ENCODE assay signal across 18 cellular contexts in genomic region chr21:27129694-27130093, GRCh38.
DNase-seq lines count a peak whose midpoint lies in the region; ATAC-seq lines count a peak whose summit lies in the region.
"Had no signal": no experiment of that assay in that cellular context is flagged by ENCODE, and none has a peak within 500 bp of the region (broad histone marks: within the 10 kb centered on the region; RNA-seq: fewer than 3 reads in every experiment).

No MANE protein-coding gene starts in this region.

- intact Hi-C loops in Right ventricle myocardium inferior (cut with DNase I) = no loop called here
- intact Hi-C loops in left ventricle myocardium superior (cut with micrococcal nuclease) = no loop called here
- intact Hi-C loops in sciatic nerve (cut with DNase I) = no loop called here

- H3K9me3 ChIP-seq in SJSA1 (replicated peaks) (no peaks in the 10 kb centered on the region), subcutaneous abdominal adipose tissue (ENCODE audit: control insufficient read depth in 5 of 5, low read length in 5 of 5) (no peaks in the 10 kb centered on the region)
- H3K9me3 ChIP-seq: BLaER1 treated with 17β-estradiol and CSF1 and Interleukin-3, amounts not matched to agents 10 nM and 100 nM; HAP-1 had no signal

- no peak for DNase-seq in Right ventricle myocardium inferior (ENCODE audit: missing footprints)
- no peak for DNase-seq in left ventricle myocardium superior
- no peak for DNase-seq in SJSA1 (ENCODE audit: low read depth in 1 of 2, low spot score in 2 of 2)
- no peak for DNase-seq in sciatic nerve (ENCODE audit: low spot score)
- DNase-seq in NCI-H82 (lab: John Stamatoyannopoulos, UW) = no peak
- DNase-seq in DMS 273 treated with DMSO at 0.1 percent for 48 hours (lab: John Stamatoyannopoulos, UW) = no peak
- DNase-seq: Calu3; CD4-positive, alpha-beta memory T cell; COR-L47; DMS153; DND-41; GM23248; HFFc6 had no signal

- H3K4me3 ChIP-seq in SJSA1 (no peak overlapping the region), subcutaneous abdominal adipose tissue (ENCODE audit: low read depth in 1 of 5, low read length in 5 of 5) (no peak overlapping the region)
- H3K4me3 ChIP-seq: BLaER1 treated with 17β-estradiol and CSF1 and Interleukin-3, amounts not matched to agents 10 nM and 100 nM; GM23248; HAP-1 had no signal

- no peak overlapping the region for H3K9ac ChIP-seq in subcutaneous abdominal adipose tissue (ENCODE audit: low read length in 5 of 5)
- H3K9ac ChIP-seq: BLaER1 treated with 17β-estradiol and CSF1 and Interleukin-3, amounts not matched to agents 10 nM and 100 nM; GM23248 had no signal

- no peaks in the 10 kb centered on the region for H3K36me3 ChIP-seq in SJSA1
- no peaks in the 10 kb centered on the region for H3K36me3 ChIP-seq in subcutaneous abdominal adipose tissue (ENCODE audit: control insufficient read depth in 5 of 5, insufficient read depth in 5 of 5, low read length in 5 of 5)
- H3K36me3 ChIP-seq: BLaER1 treated with 17β-estradiol and CSF1 and Interleukin-3, amounts not matched to agents 10 nM and 100 nM; HAP-1 had no signal

- H3K27ac ChIP-seq in SJSA1 (peak overlapping the region; percentile 87), subcutaneous abdominal adipose tissue (ENCODE audit: low read depth, low read length) (peak overlapping the region; percentile 61)
- H3K27ac ChIP-seq: 22Rv1; BLaER1 treated with 17β-estradiol and CSF1 and Interleukin-3, amounts not matched to agents 10 nM and 100 nM; GM23248 had no signal

- H3K27me3 ChIP-seq in SJSA1 (replicated peaks) (no peaks in the 10 kb centered on the region), subcutaneous abdominal adipose tissue (ENCODE audit: control insufficient read depth in 5 of 5, insufficient read depth in 4 of 5, low read length in 5 of 5) (no peaks in the 10 kb centered on the region)
- H3K27me3 ChIP-seq: BLaER1 treated with 17β-estradiol and CSF1 and Interleukin-3, amounts not matched to agents 10 nM and 100 nM had no signal

- H3K4me1 ChIP-seq in SJSA1 (replicated peaks) = peaks cover 12% of the 10 kb centered on the region
- H3K4me1 ChIP-seq in subcutaneous abdominal adipose tissue (ENCODE audit: control insufficient read depth in 5 of 5, insufficient read depth in 5 of 5, low read length in 5 of 5) = peaks cover 6 to 33% (median 22%) of the 10 kb centered on the region in 5 donors
- H3K4me1 ChIP-seq: BLaER1 treated with 17β-estradiol and CSF1 and Interleukin-3, amounts not matched to agents 10 nM and 100 nM; HAP-1 had no signal

- peak; percentile 56 for ATAC-seq in Right ventricle myocardium inferior
- ATAC-seq in left ventricle myocardium superior = no peak
- peak; percentile 89 for ATAC-seq in sciatic nerve
- no peak for ATAC-seq in GM18867 (IDR thresholded peaks at IDR 0.05; ENCODE audit: unreplicated experiment)

Comparison
In these comparisons a context has a peak if more than half of its experiments do, and no peak if none do; other contexts are left out.
1. ATAC-seq: peak in Right ventricle myocardium inferior (single experiment) and sciatic nerve (single experiment); none in left ventricle myocardium superior (single experiment) and GM18867 (single experiment).